ENCODE assay signal across 11 cellular contexts in the genomic region with DNA sequence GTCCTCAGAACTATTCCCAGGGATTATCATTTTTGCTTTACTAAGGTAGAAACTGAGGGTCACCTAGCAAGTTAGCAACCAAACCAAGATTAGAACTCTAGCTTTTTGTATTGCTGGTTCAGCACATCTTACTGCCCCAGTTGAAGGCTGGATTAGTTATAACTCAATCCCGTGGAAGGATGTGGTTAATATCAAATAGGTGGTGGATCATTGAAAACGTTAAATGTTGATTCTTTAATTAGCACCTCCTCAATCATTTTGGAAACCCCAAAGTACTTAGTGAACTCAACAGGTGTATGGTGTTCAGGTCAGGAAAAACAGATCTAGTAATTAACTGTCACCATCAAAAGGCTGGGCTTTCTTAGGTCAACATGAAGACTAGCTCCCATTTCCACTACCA.
DNase-seq lines count a peak whose midpoint lies in the region; ATAC-seq and TF ChIP-seq lines count a peak whose summit lies in the region.
"Had no signal": no experiment of that assay in that cellular context is flagged by ENCODE, and none has a peak within 500 bp of the region (broad histone marks: within the 10 kb centered on the region; RNA-seq: fewer than 3 reads in every experiment).

No MANE protein-coding gene starts in this region.

- peak overlapping the region in 1 of 4 donors; percentile 75 for H3K4me3 ChIP-seq in esophagus muscularis mucosa

- peak overlapping the region; percentile 99 for H3K27ac Mint-ChIP-seq in T-helper 1 cell treated with Interleukin-12 subunit alpha and Interleukin-12 subunit beta and Interleukin-4 antibody, amounts not matched to agents 30 μg/mL and 1 μg/mL, for 36 hours
- H3K27ac Mint-ChIP-seq in stimulated activated memory B cell treated with anti-CD40 and anti-IgM and Interleukin-4, amounts not matched to agents 10 μg/mL and 1 μg/mL and 100 μg/mL, for 72 hours: peak overlapping the region; percentile 99

- peaks cover 87% of the 10 kb centered on the region for H3K36me3 Mint-ChIP-seq in T-helper 1 cell treated with Interleukin-12 subunit alpha and Interleukin-12 subunit beta and Interleukin-4 antibody, amounts not matched to agents 30 μg/mL and 1 μg/mL, for 36 hours (ENCODE audit: low read depth)
- peaks cover 96% of the 10 kb centered on the region for H3K36me3 Mint-ChIP-seq in stimulated activated memory B cell treated with anti-CD40 and anti-IgM and Interleukin-4, amounts not matched to agents 10 μg/mL and 1 μg/mL and 100 μg/mL, for 72 hours

- no peaks in the 10 kb centered on the region for H3K9me3 ChIP-seq in esophagus muscularis mucosa

- H3K4me1 ChIP-seq in esophagus muscularis mucosa: peaks cover 71 to 87% (median 79%) of the 10 kb centered on the region in 4 donors

- H3K27me3 ChIP-seq in esophagus muscularis mucosa: no peaks in the 10 kb centered on the region

- intact Hi-C loops in esophagus muscularis mucosa (cut with DNase I): no loop called here

- peaks cover 86% of the 10 kb centered on the region for H3K4me1 Mint-ChIP-seq in T-helper 1 cell treated with Interleukin-12 subunit alpha and Interleukin-12 subunit beta and Interleukin-4 antibody, amounts not matched to agents 30 μg/mL and 1 μg/mL, for 36 hours (ENCODE audit: low read depth)
- peaks cover 83% of the 10 kb centered on the region for H3K4me1 Mint-ChIP-seq in stimulated activated memory B cell treated with anti-CD40 and anti-IgM and Interleukin-4, amounts not matched to agents 10 μg/mL and 1 μg/mL and 100 μg/mL, for 72 hours

- no peak for ATAC-seq in stimulated activated memory B cell treated with anti-CD40 and anti-IgM and Interleukin-4, amounts not matched to agents 10 μg/mL and 1 μg/mL and 100 μg/mL, for 72 hours
- ATAC-seq in GM18511 (IDR thresholded peaks at IDR 0.05; ENCODE audit: unreplicated experiment) (no peak), GM18861 (IDR thresholded peaks at IDR 0.05; ENCODE audit: unreplicated experiment) (no peak)

- no peak for TF ChIP-seq CTCF in esophagus muscularis mucosa (IDR thresholded peaks at IDR 0.05)

- peak overlapping the region; percentile 70 to 87 (median 80) for H3K27ac ChIP-seq in esophagus muscularis mucosa (replicated peaks in 1 of 4)
- H3K27ac ChIP-seq: RWPE1 had no signal

- H3K27me3 Mint-ChIP-seq in T-helper 1 cell treated with Interleukin-12 subunit alpha and Interleukin-12 subunit beta and Interleukin-4 antibody, amounts not matched to agents 30 μg/mL and 1 μg/mL, for 36 hours (ENCODE audit: low read depth): no peaks in the 10 kb centered on the region
- H3K27me3 Mint-ChIP-seq in stimulated activated memory B cell treated with anti-CD40 and anti-IgM and Interleukin-4, amounts not matched to agents 10 μg/mL and 1 μg/mL and 100 μg/mL, for 72 hours: no peaks in the 10 kb centered on the region

- no peak for TF ChIP-seq POLR2A in esophagus muscularis mucosa (IDR thresholded peaks at IDR 0.05; ENCODE audit: low read depth)

- 53% methylated on average over 2 of the region's 2 CpGs for WGBS in esophagus muscularis mucosa

- H3K4me3 Mint-ChIP-seq in T-helper 1 cell treated with Interleukin-12 subunit alpha and Interleukin-12 subunit beta and Interleukin-4 antibody, amounts not matched to agents 30 μg/mL and 1 μg/mL, for 36 hours: peak overlapping the region; percentile 75
- H3K4me3 Mint-ChIP-seq in stimulated activated memory B cell treated with anti-CD40 and anti-IgM and Interleukin-4, amounts not matched to agents 10 μg/mL and 1 μg/mL and 100 μg/mL, for 72 hours: peak overlapping the region; percentile 72

- H3K36me3 ChIP-seq in esophagus muscularis mucosa: peaks cover 0 to 32% (median 18%) of the 10 kb centered on the region in 4 donors

- no peaks in the 10 kb centered on the region for H3K9me3 Mint-ChIP-seq in T-helper 1 cell treated with Interleukin-12 subunit alpha and Interleukin-12 subunit beta and Interleukin-4 antibody, amounts not matched to agents 30 μg/mL and 1 μg/mL, for 36 hours
- H3K9me3 Mint-ChIP-seq in stimulated activated memory B cell treated with anti-CD40 and anti-IgM and Interleukin-4, amounts not matched to agents 10 μg/mL and 1 μg/mL and 100 μg/mL, for 72 hours: no peaks in the 10 kb centered on the region

- DNase-seq in T-helper 1 cell (no peak), NCI-H774 (lab: John Stamatoyannopoulos, UW) (peak; percentile 78), esophagus muscularis mucosa (ENCODE audit: extremely low spot score) (no peak), SKM-1 (lab: John Stamatoyannopoulos, UW; ENCODE audit: unreplicated experiment) (no peak)
- DNase-seq: 8988T, NCI-H1092 treated with DMSO at 0.1 percent for 48 hours had no signal

- no peak for TF ChIP-seq EP300 in esophagus muscularis mucosa (IDR thresholded peaks at IDR 0.05)
